Comparison of ENCODE assay signal across 34 cellular contexts in the genomic region with DNA sequence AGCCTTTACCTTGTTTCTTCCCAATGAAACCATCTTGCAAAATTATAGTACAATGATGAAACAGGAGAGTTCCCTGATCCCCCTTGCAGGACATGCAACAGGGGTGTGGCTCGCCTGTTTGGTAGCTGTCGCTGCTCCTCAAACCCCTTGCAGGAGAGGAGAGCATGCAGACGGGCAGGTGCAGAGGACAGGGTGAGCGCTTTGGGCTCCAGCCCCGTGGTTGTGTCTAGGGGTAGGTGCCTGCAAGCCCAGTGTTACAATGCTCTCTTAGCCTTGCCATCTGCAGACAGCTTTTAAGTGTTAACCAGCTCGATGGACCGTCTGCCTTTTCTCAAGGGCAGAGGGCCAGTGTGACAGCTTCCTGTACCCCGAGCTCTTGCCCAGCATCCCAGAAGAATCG.
"Had no signal": no experiment of that assay in that cellular context is flagged by ENCODE, and none has a peak within 500 bp of the region (broad histone marks: within the 10 kb centered on the region; RNA-seq: fewer than 3 reads in every experiment).

No MANE protein-coding gene starts in this region.

- H3K27me3 Mint-ChIP-seq: activated CD4-positive, alpha-beta T cell treated with anti-CD3 and anti-CD28 coated beads for 36 hours; activated CD4-positive, alpha-beta T cell treated with anti-CD3 and anti-CD28 coated beads, Interleukin-2, amount 10 ng/mL, durations not matched to agents 24 days and 14 days; activated naive CD4-positive, alpha-beta T cell treated with anti-CD3 and anti-CD28 coated beads, Interleukin-2, amount 50 U/mL, for 24 hours; activated naive CD8-positive, alpha-beta T cell treated with anti-CD3 and anti-CD28 coated beads for 36 hours; activated naive CD8-positive, alpha-beta T cell treated with anti-CD3 and anti-CD28 coated beads, Interleukin-2, amount 50 U/mL, for 24 hours; effector memory CD8-positive, alpha-beta T cell; T-helper 17 cell had no signal

- H3K9me3 ChIP-seq: adrenal gland, body of pancreas, esophagus squamous epithelium, gastroesophageal sphincter had no signal

- H3K9me3 Mint-ChIP-seq: activated CD4-positive, alpha-beta memory T cell treated with anti-CD3 and anti-CD28 coated beads for 36 hours; activated CD4-positive, alpha-beta T cell treated with anti-CD3 and anti-CD28 coated beads, Interleukin-2, amount 10 ng/mL, durations not matched to agents 24 days and 14 days; activated naive CD4-positive, alpha-beta T cell treated with anti-CD3 and anti-CD28 coated beads for 36 hours; activated naive CD4-positive, alpha-beta T cell treated with anti-CD3 and anti-CD28 coated beads, Interleukin-2, amount 50 U/mL, for 24 hours; activated naive CD8-positive, alpha-beta T cell treated with anti-CD3 and anti-CD28 coated beads for 36 hours; activated naive CD8-positive, alpha-beta T cell treated with anti-CD3 and anti-CD28 coated beads, Interleukin-2, amount 50 U/mL, for 24 hours; activated T-helper 1 cell treated with anti-CD3 and anti-CD28 coated beads, Interleukin-12 subunit alpha, Interleukin-12 subunit beta, Interleukin-2, Interleukin-4 antibody, amounts not matched to agents 30 ng/mL and 10 ng/mL and 1 ng/mL, durations not matched to agents 14 hours and 24 hours and 36 hours; activated T-helper 2 cell treated with anti-CD3 and anti-CD28 coated beads, Interferon-gamma antibody, Interleukin-2, Interleukin-4, amounts not matched to agents 10 μg/mL and 5 μg/mL and 100 μg/mL, durations not matched to agents 14 hours and 24 hours and 36 hours; T-helper 2 cell treated with Interferon-gamma antibody and Interleukin-4, amounts not matched to agents 5 μg/mL and 100 μg/mL, for 36 hours had no signal

- H3K4me1 ChIP-seq: adrenal gland, body of pancreas, esophagus squamous epithelium, gastroesophageal sphincter had no signal

- H3K4me1 Mint-ChIP-seq: activated naive CD4-positive, alpha-beta T cell treated with anti-CD3 and anti-CD28 coated beads, Interleukin-2, amount 50 U/mL, for 24 hours; T-helper 17 cell had no signal

- H3K4me3 Mint-ChIP-seq: activated CD4-positive, alpha-beta memory T cell treated with anti-CD3 and anti-CD28 coated beads for 36 hours; activated CD4-positive, alpha-beta T cell treated with anti-CD3 and anti-CD28 coated beads for 36 hours; activated CD4-positive, alpha-beta T cell treated with anti-CD3 and anti-CD28 coated beads, Interleukin-2, amount 10 ng/mL, durations not matched to agents 24 days and 14 days; activated CD8-positive, alpha-beta memory T cell treated with anti-CD3 and anti-CD28 coated beads, Interleukin-2, amount 10 ng/mL, durations not matched to agents 7 days and 5 days; activated CD8-positive, alpha-beta T cell treated with anti-CD3 and anti-CD28 coated beads, Interleukin-2, amount 10 ng/mL, durations not matched to agents 7 days and 5 days; activated naive CD4-positive, alpha-beta T cell treated with anti-CD3 and anti-CD28 coated beads for 36 hours; activated naive CD4-positive, alpha-beta T cell treated with anti-CD3 and anti-CD28 coated beads, Interleukin-2, amount 50 U/mL, for 24 hours; activated naive CD8-positive, alpha-beta T cell treated with anti-CD3 and anti-CD28 coated beads for 36 hours; activated naive CD8-positive, alpha-beta T cell treated with anti-CD3 and anti-CD28 coated beads, Interleukin-2, amount 50 U/mL, for 24 hours; activated T-helper 1 cell treated with anti-CD3 and anti-CD28 coated beads, Interleukin-12 subunit alpha, Interleukin-12 subunit beta, Interleukin-2, Interleukin-4 antibody, amounts not matched to agents 30 ng/mL and 10 ng/mL and 1 ng/mL, durations not matched to agents 14 hours and 24 hours and 36 hours; effector memory CD8-positive, alpha-beta T cell; T-helper 17 cell; T-helper 2 cell treated with Interferon-gamma antibody and Interleukin-4, amounts not matched to agents 5 μg/mL and 100 μg/mL, for 36 hours had no signal

- H3K36me3 ChIP-seq: adrenal gland, esophagus squamous epithelium, gastroesophageal sphincter, WERI-Rb-1 had no signal

- H3K27ac Mint-ChIP-seq: activated CD4-positive, alpha-beta memory T cell treated with anti-CD3 and anti-CD28 coated beads for 36 hours; activated CD4-positive, alpha-beta T cell treated with anti-CD3 and anti-CD28 coated beads for 36 hours; activated CD4-positive, alpha-beta T cell treated with anti-CD3 and anti-CD28 coated beads, Interleukin-2, amount 10 ng/mL, durations not matched to agents 24 days and 14 days; activated CD8-positive, alpha-beta memory T cell treated with anti-CD3 and anti-CD28 coated beads, Interleukin-2, amount 10 ng/mL, durations not matched to agents 7 days and 5 days; activated CD8-positive, alpha-beta T cell treated with anti-CD3 and anti-CD28 coated beads, Interleukin-2, amount 10 ng/mL, durations not matched to agents 7 days and 5 days; activated naive CD4-positive, alpha-beta T cell treated with anti-CD3 and anti-CD28 coated beads for 36 hours; activated naive CD4-positive, alpha-beta T cell treated with anti-CD3 and anti-CD28 coated beads, Interleukin-2, amount 50 U/mL, for 24 hours; activated naive CD8-positive, alpha-beta T cell treated with anti-CD3 and anti-CD28 coated beads for 36 hours; activated naive CD8-positive, alpha-beta T cell treated with anti-CD3 and anti-CD28 coated beads, Interleukin-2, amount 50 U/mL, for 24 hours; activated T-helper 1 cell treated with anti-CD3 and anti-CD28 coated beads, Interleukin-12 subunit alpha, Interleukin-12 subunit beta, Interleukin-2, Interleukin-4 antibody, amounts not matched to agents 30 ng/mL and 10 ng/mL and 1 ng/mL, durations not matched to agents 14 hours and 24 hours and 36 hours; activated T-helper 2 cell treated with anti-CD3 and anti-CD28 coated beads, Interferon-gamma antibody, Interleukin-2, Interleukin-4, amounts not matched to agents 10 μg/mL and 5 μg/mL and 100 μg/mL, durations not matched to agents 14 hours and 24 hours and 36 hours; effector memory CD8-positive, alpha-beta T cell; T-helper 17 cell; T-helper 2 cell treated with Interferon-gamma antibody and Interleukin-4, amounts not matched to agents 5 μg/mL and 100 μg/mL, for 36 hours had no signal

- H3K36me3 Mint-ChIP-seq: activated CD4-positive, alpha-beta memory T cell treated with anti-CD3 and anti-CD28 coated beads for 36 hours; activated CD8-positive, alpha-beta memory T cell treated with anti-CD3 and anti-CD28 coated beads, Interleukin-2, amount 10 ng/mL, durations not matched to agents 7 days and 5 days; activated naive CD4-positive, alpha-beta T cell treated with anti-CD3 and anti-CD28 coated beads, Interleukin-2, amount 50 U/mL, for 24 hours had no signal

- H3K27me3 ChIP-seq: adrenal gland, body of pancreas, esophagus squamous epithelium, gastroesophageal sphincter had no signal

- H3K4me3 ChIP-seq: adrenal gland, body of pancreas, esophagus squamous epithelium, gastroesophageal sphincter had no signal

- DNase-seq: activated CD4-positive, alpha-beta memory T cell treated with anti-CD3 and anti-CD28 coated beads for 36 hours; activated CD4-positive, alpha-beta T cell treated with anti-CD3 and anti-CD28 coated beads for 36 hours; activated CD4-positive, alpha-beta T cell treated with anti-CD3 and anti-CD28 coated beads, Interleukin-2, amount 10 ng/mL, durations not matched to agents 24 days and 14 days; activated CD4-positive, CD25-positive, alpha-beta regulatory T cell; activated CD4-positive, CD25-positive, alpha-beta regulatory T cell treated with anti-CD3 and anti-CD28 coated beads, Interleukin-2, amount 50 U/mL, for 72 hours; activated CD8-positive, alpha-beta memory T cell treated with anti-CD3 and anti-CD28 coated beads, Interleukin-2, amount 10 ng/mL, durations not matched to agents 7 days and 5 days; activated CD8-positive, alpha-beta memory T cell treated with anti-CD3 and anti-CD28 coated beads, Interleukin-2, amount 50 U/mL, for 4 hours; activated CD8-positive, alpha-beta T cell treated with anti-CD3 and anti-CD28 coated beads, Interleukin-2, amount 10 ng/mL, durations not matched to agents 7 days and 5 days; activated effector memory CD4-positive, alpha-beta T cell treated with anti-CD3 and anti-CD28 coated beads, Interleukin-2, amount 50 U/mL, for 16 hours; activated naive CD4-positive, alpha-beta T cell treated with anti-CD3 and anti-CD28 coated beads for 36 hours; activated naive CD8-positive, alpha-beta T cell treated with anti-CD3 and anti-CD28 coated beads for 36 hours; activated naive CD8-positive, alpha-beta T cell treated with anti-CD3 and anti-CD28 coated beads, Interleukin-2, amount 50 U/mL, for 24 hours; activated T-cell treated with anti-CD3 and anti-CD28 coated beads, Interleukin-2, amount 50 U/mL, for 1 hour; activated T-cell treated with anti-CD3 and anti-CD28 coated beads, Interleukin-2, amount 50 U/mL, for 48 hours; adrenal gland; amygdala; aorta; body of pancreas; caudate nucleus; cortex of kidney; dermis blood vessel endothelial cell; effector CD4-positive, alpha-beta T cell; effector memory CD8-positive, alpha-beta T cell; esophagus squamous epithelium; T-helper 1 cell; T-helper 17 cell; T1000; WERI-Rb-1 had no signal

- ATAC-seq: activated CD8-positive, alpha-beta memory T cell treated with anti-CD3 and anti-CD28 coated beads, Interleukin-2, amount 10 ng/mL, durations not matched to agents 7 days and 5 days; activated CD8-positive, alpha-beta T cell treated with anti-CD3 and anti-CD28 coated beads, Interleukin-2, amount 10 ng/mL, durations not matched to agents 7 days and 5 days; body of pancreas; effector memory CD8-positive, alpha-beta T cell; gastroesophageal sphincter; T-helper 17 cell had no signal

- H3K27ac ChIP-seq: adrenal gland, body of pancreas, epithelial cell of prostate, esophagus squamous epithelium, gastroesophageal sphincter, WERI-Rb-1 had no signal
